13 cellular contexts compared by ENCODE assay signal in the genomic region with DNA sequence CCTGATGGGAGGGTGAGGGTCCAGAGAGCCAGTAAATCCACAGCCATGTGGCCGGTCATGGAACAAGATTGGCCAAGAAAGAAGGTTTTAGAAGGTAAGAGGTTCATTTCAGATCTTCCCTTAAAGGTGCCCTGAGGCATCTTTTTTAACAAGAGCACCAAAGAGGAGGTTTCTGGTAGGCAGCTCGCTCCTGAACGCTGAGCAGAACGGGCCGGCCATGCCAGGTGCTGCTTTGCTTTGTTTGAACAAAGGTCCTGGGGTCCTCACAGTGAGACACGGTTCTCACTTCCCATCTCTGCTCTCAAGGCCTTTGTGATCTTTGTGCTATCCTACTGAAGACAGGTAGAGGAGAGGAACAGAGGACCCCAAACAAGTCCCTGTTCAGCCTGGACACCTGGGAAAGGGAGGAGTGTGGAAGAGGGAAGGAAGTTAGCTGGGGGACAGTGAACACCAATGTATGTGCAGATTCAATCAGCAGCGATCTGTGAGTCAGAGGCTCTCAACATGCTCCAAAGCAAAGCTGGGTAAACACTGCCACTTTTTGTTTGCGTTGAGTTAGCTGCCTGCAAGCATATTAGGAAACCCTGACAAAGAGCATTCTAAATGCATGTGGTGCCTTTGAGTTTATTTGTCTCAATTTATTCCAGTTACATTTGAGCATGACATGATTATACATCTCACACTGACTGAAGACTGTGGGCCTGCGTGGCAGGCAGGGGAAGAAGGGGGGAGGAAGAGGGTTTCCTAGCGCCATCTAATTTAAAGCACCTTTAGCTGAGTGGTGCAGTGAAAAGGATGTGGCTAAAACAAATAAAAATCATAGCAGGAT.
DNase-seq lines count a peak whose midpoint lies in the region; ATAC-seq and TF ChIP-seq lines count a peak whose summit lies in the region.
"Had no signal": no experiment of that assay in that cellular context is flagged by ENCODE, and none has a peak within 500 bp of the region (broad histone marks: within the 10 kb centered on the region; RNA-seq: fewer than 3 reads in every experiment).

No MANE protein-coding gene starts in this region.

- ATAC-seq in lung (ENCODE audit: insufficient read depth, low FRiP score) (peak; percentile 77), HG03457 (IDR thresholded peaks at IDR 0.05; ENCODE audit: unreplicated experiment) (no peak)
- ATAC-seq: body of pancreas had no signal

- H3K27ac ChIP-seq in lung (ENCODE audit: low read depth in 1 of 2, low read length in 1 of 2) = no peak overlapping the region
- H3K27ac ChIP-seq in WERI-Rb-1 = no peak overlapping the region
- H3K27ac ChIP-seq: body of pancreas, SJCRH30, suprapubic skin had no signal

- TF ChIP-seq CTCF in lung (IDR thresholded peaks at IDR 0.05; ENCODE audit: control extremely low read depth, extremely low read depth) (no peak), WERI-Rb-1 (IDR thresholded peaks at IDR 0.05; ENCODE audit: low read depth, low read length) (no peak)

- H3K4me1 ChIP-seq in lung (ENCODE audit: control insufficient read depth in 2 of 2, insufficient read depth in 2 of 2, low read length in 2 of 2) = no peaks in the 10 kb centered on the region
- H3K4me1 ChIP-seq: body of pancreas, SJCRH30, suprapubic skin had no signal

- peaks cover 0 to 13% of the 10 kb centered on the region in 2 donors for H3K9me3 ChIP-seq in lung (ENCODE audit: control insufficient read depth in 2 of 2, insufficient read depth in 1 of 2, low read length in 1 of 2)
- H3K9me3 ChIP-seq in WERI-Rb-1 (ENCODE audit: severe bottlenecking) = peaks cover 8% of the 10 kb centered on the region
- H3K9me3 ChIP-seq: SJCRH30 had no signal

- H3K27me3 ChIP-seq in lung (ENCODE audit: control insufficient read depth, insufficient read depth) = no peaks in the 10 kb centered on the region
- peaks cover 55% of the 10 kb centered on the region for H3K27me3 ChIP-seq in WERI-Rb-1 (ENCODE audit: insufficient read depth, low read depth, severe bottlenecking)
- H3K27me3 ChIP-seq: body of pancreas, SJCRH30, suprapubic skin had no signal

- no peaks in the 10 kb centered on the region for H3K36me3 ChIP-seq in lung (ENCODE audit: control insufficient read depth in 2 of 2, insufficient read depth in 2 of 2, low read length in 2 of 2)
- H3K36me3 ChIP-seq in WERI-Rb-1 = no peaks in the 10 kb centered on the region
- H3K36me3 ChIP-seq: SJCRH30, suprapubic skin had no signal

- in situ Hi-C loops in ACHN (cut with HindIII; ENCODE audit: low pct_ligation_motif_present, low pct_unique_long_range_greater_than_20kb, low sequenced_read_pairs) = no loop called here

- WGBS in lung, 2 donors = 69 to 81% methylated on average over 10 of the region's 10 CpGs

- DNase-seq in COR-L47 (lab: John Stamatoyannopoulos, UW) = peak; percentile 12
- peak; percentile 78 for DNase-seq in NCI-H1436 (lab: John Stamatoyannopoulos, UW)
- peak; percentile 41 for DNase-seq in amniotic stem cell (lab: John Stamatoyannopoulos, UW)
- peak; percentile 39 for DNase-seq in lung (ENCODE audit: low spot score)
- DNase-seq in WERI-Rb-1 = no peak
- no peak for DNase-seq in ACHN
- no peak for DNase-seq in medulla oblongata (ENCODE audit: extremely low spot score)
- DNase-seq: Kasumi-1, naive B cell, SJCRH30 had no signal

- H3K4me3 ChIP-seq in lung (no peak overlapping the region), WERI-Rb-1 (ENCODE audit: low read depth, low read length) (no peak overlapping the region)
- H3K4me3 ChIP-seq: body of pancreas, SJCRH30, suprapubic skin had no signal

Comparison
In these comparisons a context has a peak if more than half of its experiments do, and no peak if none do; other contexts are left out.
1. DNase-seq: peak in COR-L47 (single experiment), NCI-H1436 (single experiment), amniotic stem cell (single experiment) and lung (single experiment); none in WERI-Rb-1 (single experiment), ACHN (single experiment) and medulla oblongata (single experiment).